8 cellular contexts compared by ENCODE assay signal in the genomic region with DNA sequence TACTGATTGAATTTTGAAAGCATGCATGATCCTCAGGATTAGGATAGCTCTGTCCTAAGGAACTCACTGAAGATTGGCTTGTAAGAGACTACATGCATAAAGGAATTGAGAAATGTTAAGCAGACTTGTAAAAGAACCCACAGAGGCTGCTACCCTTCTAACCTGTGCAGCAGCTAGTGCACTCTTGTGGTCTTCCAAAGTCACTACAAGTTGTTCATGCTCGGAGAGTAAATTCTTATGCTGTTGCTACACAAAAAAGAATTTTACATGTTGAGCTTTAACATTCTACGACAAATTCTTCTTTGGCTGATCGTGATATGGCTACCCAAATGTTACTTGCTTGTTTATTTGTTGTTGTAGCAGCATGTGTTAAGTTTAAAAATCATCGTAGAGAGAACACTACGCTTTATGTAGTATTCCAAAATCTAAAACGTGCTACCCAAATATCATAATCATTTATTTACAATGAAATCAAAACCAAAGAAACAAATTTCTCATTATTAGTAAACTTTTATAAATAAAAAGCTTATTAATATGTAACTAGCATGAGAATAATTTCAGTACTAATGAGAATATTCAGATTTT. TPM values are rescaled to one million over a fixed set of nuclear protein-coding genes. Genes with fewer than 3 reads are reported as not detected.
DNase-seq lines count a peak whose midpoint lies in the region; ATAC-seq and TF ChIP-seq lines count a peak whose summit lies in the region.

No MANE protein-coding gene starts in this region.

- no peak overlapping the region for H3K27ac ChIP-seq in C4-2B
- no peak overlapping the region for H3K27ac ChIP-seq in adrenal gland

- DNase-seq in NCI-H2227 treated with DMSO at 0.1 percent for 48 hours (lab: John Stamatoyannopoulos, UW) (peak; percentile 15), adrenal gland (peak in 2 of 7 donors; percentile 15 to 16), iPS-NIHi11 (ENCODE audit: low spot score) (peak; percentile 55), GOT3 (lab: John Stamatoyannopoulos, UW) (no peak)
- DNase-seq in stimulated activated CD4-positive, alpha-beta T cell treated with anti-CD3 and anti-CD28 coated beads, Interleukin-2, amount 100 ng/mL, for 24 hours, result no peak

- peaks cover 0 to 12% of the 10 kb centered on the region in 2 donors for H3K36me3 ChIP-seq in adrenal gland (replicated peaks in 1 of 2)

- ATAC-seq in GM18870 (IDR thresholded peaks at IDR 0.05; ENCODE audit: unreplicated experiment), result peak; percentile 45
- peak; percentile 55 for ATAC-seq in HG03108 (IDR thresholded peaks at IDR 0.05; ENCODE audit: unreplicated experiment)

- intact Hi-C loops in adrenal gland (cut with DNase I), result loop anchor here in 1 of 2 donors (10.0 kb wide), 1 partner anchor 54 kb away; a partner anchor contains a TSS

- H3K4me1 ChIP-seq in adrenal gland (replicated peaks in 1 of 2), result peaks cover 0 to 4% of the 10 kb centered on the region in 2 donors

- 82 to 88% (median 85%) methylated on average over 6 of the region's 6 CpGs for WGBS in adrenal gland, 4 donors

- H3K9me3 ChIP-seq in adrenal gland (replicated peaks in 1 of 3), result no peaks in the 10 kb centered on the region

- no peak for TF ChIP-seq POLR2A in adrenal gland (IDR thresholded peaks at IDR 0.05)

- H3K4me3 ChIP-seq in adrenal gland, result no peak overlapping the region

- H3K27me3 ChIP-seq in adrenal gland, result no peaks in the 10 kb centered on the region

- TF ChIP-seq CTCF in C4-2B (conservative IDR thresholded peaks at IDR 0.05) (peak; percentile 96), adrenal gland (IDR thresholded peaks at IDR 0.05) (peak; percentile 27 to 56 (median 46))

RNA-seq across cellular contexts. Expression of a gene that starts 55.0 kb away (rescaled TPM):
- 10 to 100 TPM; 14.7 to 23.8 (median 17.0) TPM for total RNA-seq in adrenal gland
- polyA plus RNA-seq in adrenal gland, result 10 to 100 TPM in 2 of 3 donors, 1 to 10 TPM in 1; 6.5 to 25.2 (median 12.4) TPM

Comparison
In these comparisons a context has a peak if more than half of its experiments do, and no peak if none do; other contexts are left out.
1. DNase-seq: peak in NCI-H2227 treated with DMSO at 0.1 percent for 48 hours (single experiment) and iPS-NIHi11 (single experiment); none in GOT3 (single experiment) and stimulated activated CD4-positive, alpha-beta T cell treated with anti-CD3 and anti-CD28 coated beads, Interleukin-2, amount 100 ng/mL, for 24 hours (0 of 2).